Comparison of ENCODE assay signal across 9 cellular contexts in genomic region chr2:105397025-105397722, GRCh38. TPM values are rescaled to one million over a fixed set of nuclear protein-coding genes. Genes with fewer than 3 reads are reported as not detected.
DNase-seq lines count a peak whose midpoint lies in the region; ATAC-seq, FAIRE-seq and TF ChIP-seq lines count a peak whose summit lies in the region.
"Had no signal": no experiment of that assay in that cellular context is flagged by ENCODE, and none has a peak within 500 bp of the region (broad histone marks: within the 10 kb centered on the region; RNA-seq: fewer than 3 reads in every experiment).

No MANE protein-coding gene starts in this region.

- H2BK120ac ChIP-seq in trophoblast cell (ENCODE audit: insufficient read depth, low read length, poor library complexity): no peak overlapping the region

- DNase-seq in ELR (ENCODE audit: low read depth): peak; percentile 67
- no peak for DNase-seq in Panc1 (ENCODE audit: low read depth, low spot score)
- peak; percentile 52 for DNase-seq in endothelial cell of umbilical vein (ENCODE audit: low read depth, low spot score)
- DNase-seq in trophoblast cell: peak; percentile 72 to 85
- no peak for DNase-seq in natural killer cell treated with Interleukin-12 subunit alpha and Interleukin-12 subunit beta and Interleukin-15 and Interleukin-18, amount 100 ng/mL, for 72 hours (ENCODE audit: low spot score)
- DNase-seq in D341Med (ENCODE audit: low spot score): no peak

- peaks cover 30 to 31% of the 10 kb centered on the region in 2 donors for H3K27me3 Mint-ChIP-seq in natural killer cell treated with Interleukin-12 subunit alpha and Interleukin-12 subunit beta and Interleukin-15 and Interleukin-18, amount 100 ng/mL, for 72 hours

- H3K36me3 ChIP-seq in Panc1 (ENCODE audit: control insufficient read depth, insufficient read depth, low read length) (peaks cover 21% of the 10 kb centered on the region), endothelial cell of umbilical vein (ENCODE audit: control insufficient read depth in 2 of 2, extremely low read depth in 1 of 2, insufficient read depth in 2 of 2, low read length in 2 of 2) (peaks cover 5 to 12% of the 10 kb centered on the region in 2 experiments), trophoblast cell (ENCODE audit: control insufficient read depth in 1 of 2, insufficient read depth in 2 of 2, low read length in 2 of 2) (peaks cover 8 to 12% of the 10 kb centered on the region in 2 experiments)

- H3K79me1 ChIP-seq in trophoblast cell (ENCODE audit: low read length): peaks cover 15% of the 10 kb centered on the region

- BruUV-seq in Panc1 (replicated peaks; lab: Mats Ljungman, UMichigan) (no TSS peak), endothelial cell of umbilical vein (replicated peaks; lab: Mats Ljungman, UMichigan) (TSS peak; percentile 23)

- H3K9me1 ChIP-seq in endothelial cell of umbilical vein (replicated peaks; ENCODE audit: control insufficient read depth, extremely low read depth, insufficient read depth, low read length): no peaks in the 10 kb centered on the region

- H4K20me1 ChIP-seq in endothelial cell of umbilical vein (replicated peaks; ENCODE audit: control insufficient read depth, extremely low read depth, insufficient read depth, low read length): no peaks in the 10 kb centered on the region

- TF ChIP-seq POLR2A in endothelial cell of umbilical vein (IDR thresholded peaks at IDR 0.05; ENCODE audit: low read depth, low read length): peak; percentile 13

- POLR2A ChIA-PET in Panc1 (lab: Charles Lee): interaction anchor here (0.5 to 2.1 kb wide), 6 partner anchors 9 to 672 kb away, joined by 3 to 10 read pairs (median 4); no protein-coding TSS in a partner anchor
- POLR2A ChIA-PET in endothelial cell of umbilical vein (lab: Charles Lee): interaction anchor here (0.7 to 2.4 kb wide), 4 partner anchors 8 to 58 kb away, joined by 4 to 16 read pairs (median 6); no protein-coding TSS in a partner anchor

- peak overlapping the region; percentile 62 for H2BK12ac ChIP-seq in trophoblast cell (ENCODE audit: low read length)

- no peak overlapping the region for H2AK5ac ChIP-seq in trophoblast cell (ENCODE audit: low read length)

- H3K9me3 ChIP-seq in Panc1 (ENCODE audit: control insufficient read depth, insufficient read depth, low read depth, low read length): no peaks in the 10 kb centered on the region
- no peaks in the 10 kb centered on the region for H3K9me3 ChIP-seq in endothelial cell of umbilical vein (replicated peaks; ENCODE audit: control insufficient read depth, insufficient read depth, low read length)
- no peaks in the 10 kb centered on the region for H3K9me3 ChIP-seq in trophoblast cell (ENCODE audit: insufficient read depth, low read depth, low read length)

- intact Hi-C loops in Panc1 (cut with micrococcal nuclease; ENCODE audit: unreplicated experiment): loop anchor here (5.0 kb wide), 1 partner anchor 125 kb away; no protein-coding TSS in a partner anchor
- intact Hi-C loops in endothelial cell of umbilical vein (cut with micrococcal nuclease): loop anchor here (1.0 to 10.0 kb wide), 2 partner anchors 8 to 798 kb away; partner anchors contain the start of gene UXS1

- no peak overlapping the region for H3K18ac ChIP-seq in trophoblast cell (ENCODE audit: low read length)

- no peak overlapping the region for H3K4me3 Mint-ChIP-seq in natural killer cell treated with Interleukin-12 subunit alpha and Interleukin-12 subunit beta and Interleukin-15 and Interleukin-18, amount 100 ng/mL, for 72 hours

- H4K12ac ChIP-seq in trophoblast cell (ENCODE audit: low read depth, low read length): no peak overlapping the region

- peaks cover 70% of the 10 kb centered on the region for H3K4me1 ChIP-seq in Panc1 (ENCODE audit: control insufficient read depth, insufficient read depth, low read length)
- peaks cover 45% of the 10 kb centered on the region for H3K4me1 ChIP-seq in endothelial cell of umbilical vein (ENCODE audit: control insufficient read depth, extremely low read depth, insufficient read depth, low read length)
- peaks cover 9 to 22% of the 10 kb centered on the region in 2 experiments for H3K4me1 ChIP-seq in trophoblast cell (ENCODE audit: control insufficient read depth in 1 of 2, insufficient read depth in 2 of 2, low read length in 2 of 2)

- H3K36me3 Mint-ChIP-seq in natural killer cell treated with Interleukin-12 subunit alpha and Interleukin-12 subunit beta and Interleukin-15 and Interleukin-18, amount 100 ng/mL, for 72 hours: no peaks in the 10 kb centered on the region

- H3K79me2 ChIP-seq in endothelial cell of umbilical vein (ENCODE audit: control insufficient read depth, insufficient read depth, low read length) (peaks cover 71% of the 10 kb centered on the region), trophoblast cell (ENCODE audit: control insufficient read depth, insufficient read depth, low read length, poor library complexity) (peaks cover 22% of the 10 kb centered on the region)

- TF ChIP-seq CTCF in Panc1 (IDR thresholded peaks at IDR 0.05) (no peak), endothelial cell of umbilical vein (IDR thresholded peaks at IDR 0.05; ENCODE audit: extremely low read depth in 1 of 2, insufficient read depth in 1 of 2, low read depth in 1 of 2, low read length in 2 of 2) (no peak)

- no peak overlapping the region for H3K23ac ChIP-seq in trophoblast cell (ENCODE audit: low read length)

- dilution Hi-C loops in endothelial cell of umbilical vein (cut with MboI; ENCODE audit: extremely low pct_ligation_motif_present, low sequenced_read_pairs): no loop called here

- no peak overlapping the region for H2AFZ ChIP-seq in endothelial cell of umbilical vein (ENCODE audit: low read depth, low read length)
- H2AFZ ChIP-seq in trophoblast cell (ENCODE audit: insufficient read depth, low read length, poor library complexity): peak overlapping the region; percentile 39

- peak overlapping the region; percentile 25 for H2BK5ac ChIP-seq in trophoblast cell (ENCODE audit: low read depth, low read length, poor library complexity)

- peak overlapping the region; percentile 100 for H3K9ac ChIP-seq in endothelial cell of umbilical vein (replicated peaks; ENCODE audit: extremely low read depth, insufficient read depth, low read length)
- no peak overlapping the region for H3K9ac ChIP-seq in trophoblast cell (ENCODE audit: low read length)

- H3K4ac ChIP-seq in trophoblast cell (ENCODE audit: low read depth, low read length): peak overlapping the region; percentile 74

- H3K4me3 ChIP-seq in Panc1 (ENCODE audit: low read depth in 2 of 2, low read length in 2 of 2) (peak overlapping the region; percentile 86 to 90), endothelial cell of umbilical vein (replicated peaks in 1 of 3; ENCODE audit: insufficient read depth in 1 of 3, low read depth in 1 of 3, low read length in 3 of 3) (peak overlapping the region; percentile 59 to 99 (median 99)), trophoblast cell (ENCODE audit: low read depth, low read length) (no peak overlapping the region)

- peak overlapping the region; percentile 100 for H3K27ac ChIP-seq in Panc1 (ENCODE audit: low read length)
- H3K27ac ChIP-seq in endothelial cell of umbilical vein (ENCODE audit: insufficient read depth, low read depth, low read length): peak overlapping the region; percentile 92
- H3K27ac ChIP-seq in trophoblast cell (ENCODE audit: low read depth, low read length): peak overlapping the region; percentile 71

- H4K91ac ChIP-seq in trophoblast cell (ENCODE audit: low read depth, low read length): no peak overlapping the region

- no CpG with 5 or more reads among the region's 13 CpGs for whole genome bisulfite sequencing in trophoblast cell (ENCODE audit: extremely low coverage, insufficient coverage, insufficient read length)

- CTCF ChIA-PET in Panc1 (lab: Charles Lee): no interaction called here
- CTCF ChIA-PET in endothelial cell of umbilical vein (lab: Charles Lee): interaction anchor here (1.0 to 4.7 kb wide), 2 partner anchors 8 to 124 kb away, joined by 3 to 31 read pairs; no protein-coding TSS in a partner anchor

- ATAC-seq in Panc1 (no peak), GM21390 (IDR thresholded peaks at IDR 0.05; ENCODE audit: unreplicated experiment) (no peak), HG02759 (IDR thresholded peaks at IDR 0.05; ENCODE audit: unreplicated experiment) (no peak)
- no peak for ATAC-seq in natural killer cell treated with Interleukin-12 subunit alpha and Interleukin-12 subunit beta and Interleukin-15 and Interleukin-18, amount 100 ng/mL, for 72 hours

- H3K4me1 Mint-ChIP-seq in natural killer cell treated with Interleukin-12 subunit alpha and Interleukin-12 subunit beta and Interleukin-15 and Interleukin-18, amount 100 ng/mL, for 72 hours (ENCODE audit: low read depth in 2 of 2): no peaks in the 10 kb centered on the region

- H3K27ac Mint-ChIP-seq in natural killer cell treated with Interleukin-12 subunit alpha and Interleukin-12 subunit beta and Interleukin-15 and Interleukin-18, amount 100 ng/mL, for 72 hours: no peak overlapping the region
- H3K27ac Mint-ChIP-seq: activated T-cell treated with anti-CD3 and anti-CD28 coated beads, Interleukin-2, amount 50 U/mL, for 72 hours had no signal

- peak overlapping the region; percentile 8 for H4K8ac ChIP-seq in trophoblast cell (ENCODE audit: low read depth, low read length)

- no peak for FAIRE-seq in endothelial cell of umbilical vein (lab: Jason Lieb, UNC)

- in situ Hi-C loops in Panc1 (cut with HindIII; ENCODE audit: low pct_unique_long_range_greater_than_20kb, low sequenced_read_pairs): no loop called here

- no peak overlapping the region for H3K14ac ChIP-seq in trophoblast cell (ENCODE audit: low read length)

- no peaks in the 10 kb centered on the region for H3K27me3 ChIP-seq in Panc1 (ENCODE audit: control insufficient read depth, insufficient read depth, low read length)
- H3K27me3 ChIP-seq in endothelial cell of umbilical vein (ENCODE audit: control insufficient read depth in 2 of 2, insufficient read depth in 2 of 2, low read length in 2 of 2): no peaks in the 10 kb centered on the region
- H3K27me3 ChIP-seq in trophoblast cell (ENCODE audit: insufficient read depth, low read length): no peaks in the 10 kb centered on the region

- H3K9me3 Mint-ChIP-seq in natural killer cell treated with Interleukin-12 subunit alpha and Interleukin-12 subunit beta and Interleukin-15 and Interleukin-18, amount 100 ng/mL, for 72 hours: no peaks in the 10 kb centered on the region
- H3K9me3 Mint-ChIP-seq: activated T-cell treated with anti-CD3 and anti-CD28 coated beads, Interleukin-2, amount 50 U/mL, for 72 hours had no signal

- H3K4me2 ChIP-seq in endothelial cell of umbilical vein (ENCODE audit: insufficient read depth, low read length): peak overlapping the region; percentile 75
- H3K4me2 ChIP-seq in trophoblast cell (ENCODE audit: low read length): peak overlapping the region; percentile 42

RNA-seq across cellular contexts. Expression of gene FHL2, which starts 1.7 kb away (rescaled TPM):
- total RNA-seq in Panc1 (2021; ENCODE audit: unreplicated experiment) (378 TPM), endothelial cell of umbilical vein (178 and 197 TPM in 2 replicates)
- 411 TPM for polyA plus RNA-seq in Panc1 (2012; ENCODE audit: insufficient read length)
- polyA plus RNA-seq in endothelial cell of umbilical vein: 491 and 497 TPM in 2 replicates
- 433 and 443 TPM in 2 replicates for polyA plus RNA-seq in endothelial cell of umbilical vein (2011; cell fraction: cytosol; rRNA removed)
- polyA plus RNA-seq in endothelial cell of umbilical vein (2011; cell fraction: nucleus; rRNA removed): 279 and 307 TPM in 2 replicates
- polyA plus RNA-seq in endothelial cell of umbilical vein (2012): 357 and 359 TPM in 2 replicates
- polyA minus RNA-seq in endothelial cell of umbilical vein: 419 and 437 TPM in 2 replicates
- 23.9 TPM for polyA minus RNA-seq in endothelial cell of umbilical vein (2011; cell fraction: cytosol; rRNA and poly(A)+ RNA removed)
- polyA minus RNA-seq in endothelial cell of umbilical vein (2011; cell fraction: nucleus; rRNA and poly(A)+ RNA removed): 243 and 285 TPM in 2 replicates
- polyA plus RNA-seq in trophoblast cell (2013): 83.4 and 89.8 TPM in 2 replicates
- under 1 TPM in 1 of 2 donors, not detected in 1; 0.95 TPM for total RNA-seq in natural killer cell treated with Interleukin-12 subunit alpha and Interleukin-12 subunit beta and Interleukin-15 and Interleukin-18, amount 100 ng/mL, for 72 hours

RNA-seq across cellular contexts. Expression of gene C2orf49, which starts 59.8 kb away (rescaled TPM):
- total RNA-seq in Panc1 (2021; ENCODE audit: unreplicated experiment): 20.0 TPM
- 24.3 TPM for polyA plus RNA-seq in Panc1 (2012; ENCODE audit: insufficient read length)
- 15.0 and 16.0 TPM in 2 replicates for total RNA-seq in endothelial cell of umbilical vein
- 3.6 and 4.6 TPM in 2 replicates for polyA plus RNA-seq in endothelial cell of umbilical vein
- polyA plus RNA-seq in endothelial cell of umbilical vein (2011; cell fraction: cytosol; rRNA removed): 6.9 and 8.1 TPM in 2 replicates
- polyA plus RNA-seq in endothelial cell of umbilical vein (2011; cell fraction: nucleus; rRNA removed): 4.5 and 8.9 TPM in 2 replicates
- polyA plus RNA-seq in endothelial cell of umbilical vein (2012): 13.9 and 19.0 TPM in 2 replicates
- polyA minus RNA-seq in endothelial cell of umbilical vein: 3.9 and 4.4 TPM in 2 replicates
- polyA minus RNA-seq in endothelial cell of umbilical vein (2011; cell fraction: cytosol; rRNA and poly(A)+ RNA removed): 7.0 TPM
- polyA minus RNA-seq in endothelial cell of umbilical vein (2011; cell fraction: nucleus; rRNA and poly(A)+ RNA removed): 4.2 and 6.7 TPM in 2 replicates
- 34.1 and 35.9 TPM in 2 replicates for polyA plus RNA-seq in trophoblast cell (2013)
- total RNA-seq in natural killer cell treated with Interleukin-12 subunit alpha and Interleukin-12 subunit beta and Interleukin-15 and Interleukin-18, amount 100 ng/mL, for 72 hours: 10 to 100 TPM; 16.5 to 17.6 TPM

Comparison
In these comparisons a context has a peak if more than half of its experiments do, and no peak if none do; other contexts are left out.
1. DNase-seq: peak in ELR (single experiment), endothelial cell of umbilical vein (single experiment) and trophoblast cell (2 of 2); none in Panc1 (single experiment), natural killer cell treated with Interleukin-12 subunit alpha and Interleukin-12 subunit beta and Interleukin-15 and Interleukin-18, amount 100 ng/mL, for 72 hours (single experiment) and D341Med (single experiment).
2. RNA of gene FHL2, which starts 1.7 kb away (total RNA-seq): 378 TPM in Panc1 (single experiment) and 178 to 197 TPM in endothelial cell of umbilical vein; 0.95 TPM in natural killer cell treated with Interleukin-12 subunit alpha and Interleukin-12 subunit beta and Interleukin-15 and Interleukin-18, amount 100 ng/mL, for 72 hours; every median in the first group is over 10 times any median in the second.
3. Peak in every context shown above with its lines, with median percentiles within 50 percentile points of each other: H3K27ac ChIP-seq.